21 cellular contexts compared by ENCODE assay signal in genomic region chr20:41334452-41335421, GRCh38. TPM values are rescaled to one million over a fixed set of nuclear protein-coding genes. Genes with fewer than 3 reads are reported as not detected.
DNase-seq lines count a peak whose midpoint lies in the region; ATAC-seq and TF ChIP-seq lines count a peak whose summit lies in the region.
"Had no signal": no experiment of that assay in that cellular context is flagged by ENCODE, and none has a peak within 500 bp of the region (broad histone marks: within the 10 kb centered on the region; RNA-seq: fewer than 3 reads in every experiment).

No MANE protein-coding gene starts in this region.

- H3K4me3 ChIP-seq in GM23338, result no peak overlapping the region
- H3K4me3 ChIP-seq in epithelial cell of proximal tubule (ENCODE audit: low read depth, low read length), result no peak overlapping the region
- no peak overlapping the region for H3K4me3 ChIP-seq in skeletal muscle tissue (ENCODE audit: low read length in 3 of 3)
- H3K4me3 ChIP-seq: BLaER1, GM12878, smooth muscle cell had no signal

- no peaks in the 10 kb centered on the region for H3K9me3 ChIP-seq in skeletal muscle tissue (ENCODE audit: control insufficient read depth in 3 of 3, low read length in 3 of 3)
- H3K9me3 ChIP-seq: BLaER1 had no signal

- peaks cover 7% of the 10 kb centered on the region for H3K4me1 ChIP-seq in GM23338 (ENCODE audit: insufficient read depth)
- peaks cover 4 to 22% (median 14%) of the 10 kb centered on the region in 3 donors for H3K4me1 ChIP-seq in skeletal muscle tissue (ENCODE audit: control insufficient read depth in 3 of 3, insufficient read depth in 3 of 3, low read length in 3 of 3)
- H3K4me1 ChIP-seq in foreskin keratinocyte, result peaks cover 11% of the 10 kb centered on the region

- peak overlapping the region in 1 of 3 donors; percentile 33 for H3K9ac ChIP-seq in skeletal muscle tissue (ENCODE audit: low read depth in 1 of 3, low read length in 3 of 3)
- H3K9ac ChIP-seq: BLaER1 had no signal

- H3K4me3 Mint-ChIP-seq in GM23338, result no peak overlapping the region
- no peak overlapping the region for H3K4me3 Mint-ChIP-seq in T-helper 2 cell treated with Interferon-gamma antibody and Interleukin-4, amounts not matched to agents 5 μg/mL and 100 μg/mL, for 36 hours
- H3K4me3 Mint-ChIP-seq: activated naive CD4-positive, alpha-beta T cell treated with anti-CD3 and anti-CD28 coated beads, Interleukin-2, amount 10 ng/mL, durations not matched to agents 7 days and 5 days; brain; neural crest cell had no signal

- no peak overlapping the region for H3K4me2 ChIP-seq in GM23338
- H3K4me2 ChIP-seq: BLaER1, smooth muscle cell had no signal

- H3K27me3 Mint-ChIP-seq in GM23338 (ENCODE audit: insufficient read depth, low read depth, poor library complexity), result peaks cover 11% of the 10 kb centered on the region
- H3K27me3 Mint-ChIP-seq in T-helper 2 cell treated with Interferon-gamma antibody and Interleukin-4, amounts not matched to agents 5 μg/mL and 100 μg/mL, for 36 hours (ENCODE audit: low read depth), result peaks cover 6% of the 10 kb centered on the region

- ATAC-seq in GM23338, result no peak
- ATAC-seq in HG03139 (IDR thresholded peaks at IDR 0.05; ENCODE audit: unreplicated experiment), result no peak
- ATAC-seq in foreskin keratinocyte, result no peak
- ATAC-seq in HG03565 (IDR thresholded peaks at IDR 0.05; ENCODE audit: unreplicated experiment), result no peak
- ATAC-seq: GM12878, Panc1 had no signal

- no peaks in the 10 kb centered on the region; the same call in 1 of the 2 replicates for H4K20me1 ChIP-seq in GM23338 (replicated peaks; ENCODE audit: insufficient read depth)
- H4K20me1 ChIP-seq: BLaER1 had no signal

- H3K36me3 ChIP-seq in GM23338 (ENCODE audit: insufficient read depth) (no peaks in the 10 kb centered on the region), skeletal muscle tissue (ENCODE audit: control insufficient read depth in 3 of 3, insufficient read depth in 3 of 3, low read length in 3 of 3) (no peaks in the 10 kb centered on the region)
- H3K36me3 ChIP-seq: BLaER1 had no signal

- no peaks in the 10 kb centered on the region for H3K36me3 Mint-ChIP-seq in GM23338 (ENCODE audit: low read depth)
- no peaks in the 10 kb centered on the region for H3K36me3 Mint-ChIP-seq in T-helper 2 cell treated with Interferon-gamma antibody and Interleukin-4, amounts not matched to agents 5 μg/mL and 100 μg/mL, for 36 hours (ENCODE audit: low read depth)
- H3K36me3 Mint-ChIP-seq: activated naive CD4-positive, alpha-beta T cell treated with anti-CD3 and anti-CD28 coated beads, Interleukin-2, amount 10 ng/mL, durations not matched to agents 7 days and 5 days; brain had no signal

- TF ChIP-seq CTCF in GM23338 (conservative IDR thresholded peaks at IDR 0.05; ENCODE audit: low read depth in 2 of 2), result no peak
- no peak for TF ChIP-seq CTCF in epithelial cell of proximal tubule (conservative IDR thresholded peaks at IDR 0.05; ENCODE audit: low read depth, low read length)
- TF ChIP-seq CTCF in foreskin keratinocyte (conservative IDR thresholded peaks at IDR 0.05), result no peak

- H3K27ac ChIP-seq in GM23338 (ENCODE audit: low read depth) (no peak overlapping the region), skeletal muscle tissue (ENCODE audit: low read depth, low read length) (peak overlapping the region; percentile 55), foreskin keratinocyte (no peak overlapping the region)
- H3K27ac ChIP-seq: BLaER1 had no signal

- no peaks in the 10 kb centered on the region for H3K79me2 ChIP-seq in GM23338 (replicated peaks; ENCODE audit: insufficient read depth)

- no peaks in the 10 kb centered on the region; the same call in 1 of the 2 replicates for H3F3A ChIP-seq in GM23338 (replicated peaks; ENCODE audit: low read depth)

- peak overlapping the region; percentile 84 for H2AFZ ChIP-seq in GM23338

- no peak for DNase-seq in GM23338 (ENCODE audit: low spot score)
- DNase-seq in epithelial cell of proximal tubule (ENCODE audit: low read depth), result peak; percentile 67
- DNase-seq in kidney tubule cell (ENCODE audit: low spot score), result peak; percentile 70
- DNase-seq in T-helper 2 cell treated with Interferon-gamma antibody and Interleukin-4, amounts not matched to agents 5 μg/mL and 100 μg/mL, for 36 hours (ENCODE audit: low spot score), result no peak
- no peak for DNase-seq in foreskin keratinocyte
- DNase-seq: activated CD4-positive, CD25-positive, alpha-beta regulatory T cell; activated naive CD4-positive, alpha-beta T cell treated with anti-CD3 and anti-CD28 coated beads, Interleukin-2, amount 10 ng/mL, durations not matched to agents 7 days and 5 days; effector CD8-positive, alpha-beta T cell; hypothalamus; NCI-H2029 treated with DMSO at 0.1 percent for 48 hours; NCI-H69 had no signal

- H3K27me3 ChIP-seq in GM23338 (ENCODE audit: insufficient read depth) (peaks cover 7% of the 10 kb centered on the region; the same call in 1 of the 2 replicates), skeletal muscle tissue (ENCODE audit: control insufficient read depth in 3 of 3, insufficient read depth in 3 of 3, low read length in 3 of 3) (no peaks in the 10 kb centered on the region), foreskin keratinocyte (no peaks in the 10 kb centered on the region)
- H3K27me3 ChIP-seq: BLaER1 had no signal

- H3K9me3 Mint-ChIP-seq in GM23338, result no peaks in the 10 kb centered on the region
- no peaks in the 10 kb centered on the region for H3K9me3 Mint-ChIP-seq in T-helper 2 cell treated with Interferon-gamma antibody and Interleukin-4, amounts not matched to agents 5 μg/mL and 100 μg/mL, for 36 hours
- H3K9me3 Mint-ChIP-seq: activated naive CD4-positive, alpha-beta T cell treated with anti-CD3 and anti-CD28 coated beads, Interleukin-2, amount 10 ng/mL, durations not matched to agents 7 days and 5 days; neural crest cell had no signal

- H3K9me2 ChIP-seq in GM23338 (ENCODE audit: insufficient read depth), result no peaks in the 10 kb centered on the region

- no peak overlapping the region for H3K27ac Mint-ChIP-seq in GM23338
- H3K27ac Mint-ChIP-seq in T-helper 2 cell treated with Interferon-gamma antibody and Interleukin-4, amounts not matched to agents 5 μg/mL and 100 μg/mL, for 36 hours, result no peak overlapping the region
- H3K27ac Mint-ChIP-seq: activated naive CD4-positive, alpha-beta T cell treated with anti-CD3 and anti-CD28 coated beads, Interleukin-2, amount 10 ng/mL, durations not matched to agents 7 days and 5 days; brain had no signal

- peaks cover 5% of the 10 kb centered on the region for H3K4me1 Mint-ChIP-seq in GM23338
- peaks cover 5% of the 10 kb centered on the region for H3K4me1 Mint-ChIP-seq in T-helper 2 cell treated with Interferon-gamma antibody and Interleukin-4, amounts not matched to agents 5 μg/mL and 100 μg/mL, for 36 hours (ENCODE audit: low read depth)

TF ChIP-seq in GM23338, 12 proteins besides CTCF, POLR2A, EP300 and RAD21 (continues in another document):
- TF ChIP-seq REST (IDR thresholded peaks at IDR 0.05; ENCODE audit: unreplicated experiment) (no peak), ZNF331 (CRISPR knock-in tag; IDR thresholded peaks at IDR 0.05; ENCODE audit: low read depth) (no peak), ZNF114 (CRISPR knock-in tag; IDR thresholded peaks at IDR 0.05) (no peak), NANOG (IDR thresholded peaks at IDR 0.05; ENCODE audit: borderline replicate concordance) (no peak)

RNA-seq across cellular contexts. Expression of gene LPIN3, which starts 5.9 kb away (rescaled TPM):
- 8.4 and 9.7 TPM in 2 replicates for total RNA-seq in GM23338 (2014; rRNA removed; shearing (Covaris generic))
- 6.1 and 6.5 TPM in 2 replicates for polyA plus RNA-seq in GM23338 (2016; fragmentation: Nextera tagmentation; extraction: Ambion mirVana)
- 9.3 and 17.8 TPM in 2 replicates for total RNA-seq in epithelial cell of proximal tubule
- 0.52 TPM for total RNA-seq in skeletal muscle tissue
- 14.6 and 16.9 TPM in 2 replicates for total RNA-seq in foreskin keratinocyte
- 9.2 and 9.6 TPM in 2 replicates for polyA plus RNA-seq in foreskin keratinocyte

RNA-seq across cellular contexts. Expression of gene ZHX3, which starts 17.2 kb away (rescaled TPM):
- total RNA-seq in GM23338 (2014; rRNA removed; shearing (Covaris generic)), result 2.8 and 5.3 TPM in 2 replicates
- polyA plus RNA-seq in GM23338 (2016; fragmentation: Nextera tagmentation; extraction: Ambion mirVana), result 1.7 and 4.4 TPM in 2 replicates
- 13.4 and 36.1 TPM in 2 replicates for total RNA-seq in epithelial cell of proximal tubule
- 4.7 TPM for total RNA-seq in skeletal muscle tissue
- 20.3 and 22.4 TPM in 2 replicates for total RNA-seq in foreskin keratinocyte
- 9.0 and 9.2 TPM in 2 replicates for polyA plus RNA-seq in foreskin keratinocyte

RNA-seq across cellular contexts. Expression of gene EMILIN3, which starts 31.9 kb away (rescaled TPM):
- total RNA-seq in GM23338 (2014; rRNA removed; shearing (Covaris generic)), result 6.3 and 6.6 TPM in 2 replicates
- 0.53 and 0.56 TPM in 2 replicates for polyA plus RNA-seq in GM23338 (2016; fragmentation: Nextera tagmentation; extraction: Ambion mirVana)
- 0.40 and 1.2 TPM in 2 replicates for total RNA-seq in epithelial cell of proximal tubule
- 23.5 TPM for total RNA-seq in skeletal muscle tissue
- total RNA-seq in foreskin keratinocyte, result 0.04 TPM in 1 of 2 replicates, not detected in the other
- 0.02 and 0.03 TPM in 2 replicates for polyA plus RNA-seq in foreskin keratinocyte
- total RNA-seq: GM12878, HT-29 had no signal
- polyA plus RNA-seq: GM12878 had no signal

Comparison
In these comparisons a context has a peak if more than half of its experiments do, and no peak if none do; other contexts are left out.
1. DNase-seq: peak in epithelial cell of proximal tubule (single experiment) and kidney tubule cell (single experiment); none in GM23338 (single experiment), T-helper 2 cell treated with Interferon-gamma antibody and Interleukin-4, amounts not matched to agents 5 μg/mL and 100 μg/mL, for 36 hours (single experiment) and foreskin keratinocyte (0 of 2).